8 cellular contexts compared by ENCODE assay signal in the genomic region with DNA sequence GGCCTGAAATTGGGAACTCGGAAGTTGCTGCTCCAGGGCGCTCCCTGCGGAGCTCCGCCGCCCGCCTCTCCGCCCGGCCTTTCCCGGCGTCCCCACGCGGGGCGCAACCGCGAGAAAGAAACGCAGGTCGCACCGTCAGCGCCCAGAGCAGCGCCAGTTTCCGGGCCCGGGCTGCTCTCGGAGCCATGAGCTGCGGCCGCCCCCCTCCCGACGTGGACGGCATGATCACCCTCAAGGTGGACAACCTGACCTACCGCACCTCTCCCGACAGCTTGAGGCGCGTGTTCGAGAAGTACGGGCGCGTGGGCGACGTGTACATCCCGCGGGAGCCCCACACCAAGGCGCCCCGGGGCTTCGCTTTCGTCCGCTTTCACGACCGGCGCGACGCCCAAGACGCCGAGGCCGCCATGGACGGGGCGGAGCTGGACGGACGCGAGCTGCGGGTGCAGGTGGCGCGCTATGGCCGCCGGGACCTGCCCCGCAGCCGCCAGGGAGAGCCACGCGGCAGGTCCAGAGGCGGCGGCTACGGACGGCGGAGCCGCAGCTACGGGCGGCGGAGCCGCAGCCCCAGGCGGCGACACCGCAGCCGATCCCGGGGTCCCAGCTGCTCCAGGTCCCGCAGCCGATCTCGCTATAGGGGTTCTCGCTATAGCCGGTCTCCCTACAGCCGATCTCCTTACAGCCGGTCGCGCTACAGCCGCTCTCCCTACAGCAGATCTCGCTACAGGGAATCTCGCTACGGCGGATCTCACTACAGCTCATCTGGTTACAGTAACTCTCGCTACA. TPM values are rescaled to one million over a fixed set of nuclear protein-coding genes. Genes with fewer than 3 reads are reported as not detected.
DNase-seq lines count a peak whose midpoint lies in the region; ATAC-seq and TF ChIP-seq lines count a peak whose summit lies in the region.

No MANE protein-coding gene starts in this region.

- H3K4me1 Mint-ChIP-seq in neural progenitor cell = peaks cover 18% of the 10 kb centered on the region

- peak overlapping the region; percentile 87 for H3K27ac ChIP-seq in DND-41 (ENCODE audit: low read length)
- no peak overlapping the region for H3K27ac ChIP-seq in neural progenitor cell
- H3K27ac ChIP-seq in substantia nigra (ENCODE audit: low read depth, low read length, poor library complexity, severe bottlenecking) = peak overlapping the region; percentile 93

- peak overlapping the region; percentile 98 for H3K4me3 Mint-ChIP-seq in neural progenitor cell

- peak overlapping the region; percentile 62 to 73 for H3K4me3 ChIP-seq in DND-41 (ENCODE audit: low read depth in 1 of 2, low read length in 2 of 2)
- H3K4me3 ChIP-seq in foreskin fibroblast (ENCODE audit: low read depth in 1 of 2, low read length in 2 of 2) = peak overlapping the region; percentile 76 to 84
- H3K4me3 ChIP-seq in neural progenitor cell = peak overlapping the region; percentile 61

- peaks cover 28% of the 10 kb centered on the region for H3K4me1 ChIP-seq in DND-41 (ENCODE audit: insufficient read depth, low read length)
- peaks cover 18% of the 10 kb centered on the region for H3K4me1 ChIP-seq in neural progenitor cell

- H3K79me2 ChIP-seq in DND-41 (ENCODE audit: insufficient read depth, low read length) (peaks cover 33% of the 10 kb centered on the region), neural progenitor cell (ENCODE audit: low read depth) (peaks cover 12% of the 10 kb centered on the region)

- ATAC-seq in DND-41 (ENCODE audit: insufficient read depth, low read depth) (peak; percentile 66), GM21526 (IDR thresholded peaks at IDR 0.05; ENCODE audit: low FRiP score, unreplicated experiment) (peak; percentile 60)

- DNase-seq in DND-41 (peak; percentile 70), HuH-7 (ENCODE audit: low spot score) (peak; percentile 25), RPMI7951 (ENCODE audit: low read depth) (peak; percentile 77), foreskin fibroblast (peak; percentile 81 to 95), neural progenitor cell (ENCODE audit: low spot score) (peak; percentile 85), substantia nigra (lab: John Stamatoyannopoulos, UW) (peak in 47 of 49 donors; percentile 17 to 89 (median 74))
- DNase-seq in activated effector memory CD4-positive, alpha-beta T cell treated with anti-CD3 and anti-CD28 coated beads, Interleukin-2, amount 50 U/mL, for 16 hours = peak; percentile 93

- no peaks in the 10 kb centered on the region for H3K27me3 ChIP-seq in DND-41 (ENCODE audit: insufficient read depth, low read length, poor library complexity)
- H3K27me3 ChIP-seq in neural progenitor cell = peaks cover 3% of the 10 kb centered on the region

- peaks cover 4% of the 10 kb centered on the region; the same call in 1 of the 2 replicates for H4K20me1 ChIP-seq in DND-41 (ENCODE audit: insufficient read depth, low read length)
- H4K20me1 ChIP-seq in neural progenitor cell (ENCODE audit: low read depth) = no peaks in the 10 kb centered on the region

- H3K27me3 Mint-ChIP-seq in neural progenitor cell (ENCODE audit: insufficient read depth, low read depth) = no peaks in the 10 kb centered on the region

- no peaks in the 10 kb centered on the region for H3K9me3 Mint-ChIP-seq in neural progenitor cell

- H3K9me3 ChIP-seq in DND-41 (ENCODE audit: insufficient read depth, low read length, severe bottlenecking) = no peaks in the 10 kb centered on the region
- no peaks in the 10 kb centered on the region for H3K9me3 ChIP-seq in neural progenitor cell (ENCODE audit: low read depth)

- H3K4me2 ChIP-seq in DND-41 (ENCODE audit: insufficient read depth, low read length) = peak overlapping the region; percentile 77
- H3K4me2 ChIP-seq in neural progenitor cell = peak overlapping the region; percentile 81

- TF ChIP-seq CTCF in DND-41 (IDR thresholded peaks at IDR 0.05; ENCODE audit: borderline replicate concordance, extremely low read depth, low read length, poor library complexity, severe bottlenecking) (peak; percentile 65), foreskin fibroblast (IDR thresholded peaks at IDR 0.05; ENCODE audit: low read depth, low read length) (peak; percentile 65), neural progenitor cell (IDR thresholded peaks at IDR 0.05) (peak; percentile 52)

- H3K9ac ChIP-seq in DND-41 (ENCODE audit: low read depth, low read length) (peak overlapping the region; percentile 69), neural progenitor cell (peak overlapping the region; percentile 1)

- H3K36me3 ChIP-seq in DND-41 (ENCODE audit: insufficient read depth, low read length) (peaks cover 4% of the 10 kb centered on the region; the same call in 1 of the 2 replicates), neural progenitor cell (peaks cover 9% of the 10 kb centered on the region)

- H3K27ac Mint-ChIP-seq in neural progenitor cell = peak overlapping the region; percentile 97

- H3K36me3 Mint-ChIP-seq in neural progenitor cell = peaks cover 10% of the 10 kb centered on the region

- H3F3A ChIP-seq in neural progenitor cell (ENCODE audit: low read depth) = peaks cover 23% of the 10 kb centered on the region

- H2AFZ ChIP-seq in DND-41 (ENCODE audit: low read depth, low read length) (peak overlapping the region; percentile 84), neural progenitor cell (replicated peaks) (peak overlapping the region; percentile 95)

RNA-seq across cellular contexts. Expression of gene SRSF8, which starts 0.5 kb away (rescaled TPM):
- 16.8 and 32.9 TPM in 2 replicates for total RNA-seq in RPMI7951 (2014; rRNA removed; shearing (Covaris generic))
- 17.6 and 17.8 TPM in 2 replicates for total RNA-seq in neural progenitor cell (ENCODE audit: low replicate concordance)

RNA-seq across cellular contexts. Expression of gene KDM4F, which starts 18.0 kb away (rescaled TPM):
- total RNA-seq in RPMI7951 (2014; rRNA removed; shearing (Covaris generic)) = not detected in 2 replicates
- total RNA-seq in neural progenitor cell (ENCODE audit: low replicate concordance) = not detected in 2 replicates

RNA-seq across cellular contexts. Expression of gene ENDOD1, which starts 22.4 kb away (rescaled TPM):
- 36.6 and 40.4 TPM in 2 replicates for total RNA-seq in RPMI7951 (2014; rRNA removed; shearing (Covaris generic))
- 1.9 and 2.0 TPM in 2 replicates for total RNA-seq in neural progenitor cell (ENCODE audit: low replicate concordance)

RNA-seq across cellular contexts. Expression of gene KDM4E, which starts 42.2 kb away (rescaled TPM):
- total RNA-seq in RPMI7951 (2014; rRNA removed; shearing (Covaris generic)) = not detected in 2 replicates
- total RNA-seq in neural progenitor cell (ENCODE audit: low replicate concordance) = not detected in 2 replicates

Comparison
In these comparisons a context has a peak if more than half of its experiments do, and no peak if none do; other contexts are left out.
1. DNase-seq: peak in every context shown above with its lines; median percentile 93 in activated effector memory CD4-positive, alpha-beta T cell treated with anti-CD3 and anti-CD28 coated beads, Interleukin-2, amount 50 U/mL, for 16 hours; 88 in foreskin fibroblast; 85 in neural progenitor cell; 77 in RPMI7951; 74 in substantia nigra; 70 in DND-41; 25 in HuH-7.
2. RNA of gene ENDOD1, which starts 22.4 kb away (total RNA-seq): 36.6 to 40.4 TPM in RPMI7951; 1.9 to 2.0 TPM in neural progenitor cell; every median in the first group is over 10 times any median in the second.
3. Peak in every context shown above with its lines, with median percentiles within 50 percentile points of each other: H3K4me3 ChIP-seq and CTCF ChIP-seq.